ENCODE assay signal across 8 cellular contexts in the genomic region with DNA sequence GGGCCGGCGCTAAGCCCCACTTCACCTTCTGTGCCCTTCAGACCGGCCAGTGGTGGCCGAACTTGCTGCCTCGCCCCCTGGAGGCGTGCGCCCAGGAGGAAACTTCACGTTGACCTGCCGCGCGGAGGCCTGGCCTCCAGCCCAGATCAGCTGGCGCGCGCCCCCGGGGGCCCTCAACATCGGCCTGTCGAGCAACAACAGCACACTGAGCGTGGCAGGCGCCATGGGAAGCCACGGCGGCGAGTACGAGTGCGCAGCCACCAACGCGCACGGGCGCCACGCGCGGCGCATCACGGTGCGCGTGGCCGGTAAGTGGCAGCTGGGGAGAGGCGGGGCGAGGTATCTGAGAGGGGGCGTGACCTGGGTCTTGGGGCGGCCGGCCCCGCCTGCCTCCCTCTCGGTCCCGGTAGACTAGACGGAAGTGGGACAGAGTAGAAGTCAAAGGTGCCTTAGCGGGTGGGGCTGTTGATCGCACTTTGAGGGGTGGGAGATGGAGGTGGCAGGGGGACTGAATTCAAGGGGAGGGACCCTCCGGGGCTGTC. TPM values are rescaled to one million over a fixed set of nuclear protein-coding genes. Genes with fewer than 3 reads are reported as not detected.
A peak's percentile ranks its signal among the peaks of the same experiment; 100 is the strongest.
DNase-seq lines count a peak whose midpoint lies in the region; ATAC-seq, FAIRE-seq and TF ChIP-seq lines count a peak whose summit lies in the region.

No MANE protein-coding gene starts in this region.

- H3K4me3 ChIP-seq in lung, result no peak overlapping the region
- peak overlapping the region; percentile 37 for H3K4me3 ChIP-seq in upper lobe of right lung
- H3K4me3 ChIP-seq in BE2C (ENCODE audit: low read depth, low read length), result no peak overlapping the region

- no peak for ATAC-seq in lung (ENCODE audit: insufficient read depth, low FRiP score)
- peak; percentile 64 for ATAC-seq in upper lobe of right lung
- ATAC-seq in HG03571 (IDR thresholded peaks at IDR 0.05; ENCODE audit: unreplicated experiment), result no peak

- H3K27ac ChIP-seq in lung (ENCODE audit: low read depth in 1 of 2, low read length in 1 of 2) (no peak overlapping the region), upper lobe of right lung (no peak overlapping the region)

- H3K4me1 ChIP-seq in lung (ENCODE audit: control insufficient read depth in 2 of 2, insufficient read depth in 2 of 2, low read length in 2 of 2) (peaks cover 0 to 29% of the 10 kb centered on the region in 2 donors), upper lobe of right lung (peaks cover 35% of the 10 kb centered on the region), BE2C (no peaks in the 10 kb centered on the region; the same call in 1 of the 2 replicates)

- TF ChIP-seq CTCF in lung (IDR thresholded peaks at IDR 0.05; ENCODE audit: control extremely low read depth, extremely low read depth) (no peak), upper lobe of right lung (IDR thresholded peaks at IDR 0.05) (peak; percentile 23), BE2C (IDR thresholded peaks at IDR 0.05; ENCODE audit: low read depth, low read length) (no peak)

- WGBS in lung, 2 donors, result 3 to 4% methylated on average over 46 to 48 of the region's 48 CpGs

- H3K27me3 ChIP-seq in lung (ENCODE audit: control insufficient read depth, insufficient read depth) (no peaks in the 10 kb centered on the region), upper lobe of right lung (peaks cover 34% of the 10 kb centered on the region), BE2C (peaks cover 65% of the 10 kb centered on the region)

- intact Hi-C loops in upper lobe of right lung (cut with DNase I), result no loop called here

- FAIRE-seq in GM18507 (lab: Jason Lieb, UNC), result peak; percentile 73

- H3K9me3 ChIP-seq in lung (ENCODE audit: control insufficient read depth in 2 of 2, insufficient read depth in 1 of 2, low read length in 1 of 2) (peaks cover 0 to 7% of the 10 kb centered on the region in 2 donors), upper lobe of right lung (no peaks in the 10 kb centered on the region), BE2C (no peaks in the 10 kb centered on the region; the same call in 1 of the 2 replicates)

- DNase-seq in GM18507 (ENCODE audit: extremely low spot score, insufficient read length, low read depth), result no peak
- DNase-seq in NAMALWA (ENCODE audit: low spot score), result peak; percentile 61
- peak; percentile 57 for DNase-seq in activated naive CD4-positive, alpha-beta T cell treated with anti-CD3 and anti-CD28 coated beads, Interleukin-2, amount 50 U/mL, for 16 hours
- DNase-seq in lung (ENCODE audit: low spot score), result peak; percentile 57
- DNase-seq in upper lobe of right lung, result peak; percentile 89
- DNase-seq in BE2C, result no peak
- no peak for DNase-seq in cerebellar nuclear complex (lab: John Stamatoyannopoulos, UW)

- H3K36me3 ChIP-seq in lung (ENCODE audit: control insufficient read depth in 2 of 2, insufficient read depth in 2 of 2, low read length in 2 of 2) (no peaks in the 10 kb centered on the region), upper lobe of right lung (no peaks in the 10 kb centered on the region), BE2C (no peaks in the 10 kb centered on the region)

RNA-seq across cellular contexts. Expression of gene ICAM5, which starts 5.6 kb away (rescaled TPM):
- total RNA-seq in lung (10 to 100 TPM; 22.2 to 32.1 TPM), upper lobe of right lung (18.3 TPM)
- 10 to 100 TPM in 1 of 2 donors, 1 to 10 TPM in 1; 4.1 to 15.0 TPM for polyA plus RNA-seq in lung
- 0.99 TPM for polyA plus RNA-seq in BE2C (2012; ENCODE audit: insufficient read depth, insufficient read length, low read depth)

RNA-seq across cellular contexts. Expression of gene ICAM4, which starts 8.6 kb away (rescaled TPM):
- total RNA-seq in lung, result 10 to 100 TPM in 1 of 2 donors, 1 to 10 TPM in 1; 8.2 to 38.8 TPM
- polyA plus RNA-seq in lung, result 1 to 10 TPM; 4.6 to 8.0 TPM
- 11.1 TPM for total RNA-seq in upper lobe of right lung
- 1.2 TPM for polyA plus RNA-seq in BE2C (2012; ENCODE audit: insufficient read depth, insufficient read length, low read depth)

RNA-seq across cellular contexts. Expression of gene ZGLP1, which starts 14.2 kb away (rescaled TPM):
- 1 to 10 TPM; 3.7 to 5.1 TPM for total RNA-seq in lung
- 1 to 10 TPM; 3.0 to 6.7 TPM for polyA plus RNA-seq in lung
- 3.8 TPM for total RNA-seq in upper lobe of right lung
- 8.0 TPM for polyA plus RNA-seq in BE2C (2012; ENCODE audit: insufficient read depth, insufficient read length, low read depth)

RNA-seq across cellular contexts. Expression of gene FDX2, which starts 20.4 kb away (rescaled TPM):
- total RNA-seq in lung, result 10 to 100 TPM in 1 of 2 donors, 1 to 10 TPM in 1; 9.6 to 20.9 TPM
- 10 to 100 TPM; 21.4 to 38.4 TPM for polyA plus RNA-seq in lung
- total RNA-seq in upper lobe of right lung, result 19.2 TPM
- 105 TPM for polyA plus RNA-seq in BE2C (2012; ENCODE audit: insufficient read depth, insufficient read length, low read depth)

RNA-seq across cellular contexts. Expression of gene ICAM1, which starts 24.5 kb away (rescaled TPM):
- total RNA-seq in lung, result 100 to 1,000 TPM; 179 to 191 TPM
- 100 to 1,000 TPM in 1 of 2 donors, 10 to 100 TPM in 1; 88.4 to 391 TPM for polyA plus RNA-seq in lung
- total RNA-seq in upper lobe of right lung, result 245 TPM
- polyA plus RNA-seq in BE2C (2012; ENCODE audit: insufficient read depth, insufficient read length, low read depth), result 0.54 TPM

Comparison
In these comparisons a context has a peak if more than half of its experiments do, and no peak if none do; other contexts are left out.
1. DNase-seq: peak in NAMALWA (single experiment), activated naive CD4-positive, alpha-beta T cell treated with anti-CD3 and anti-CD28 coated beads, Interleukin-2, amount 50 U/mL, for 16 hours (single experiment), lung (single experiment) and upper lobe of right lung (single experiment); none in GM18507 (single experiment), BE2C (single experiment) and cerebellar nuclear complex (0 of 2).